In the genomic region with DNA sequence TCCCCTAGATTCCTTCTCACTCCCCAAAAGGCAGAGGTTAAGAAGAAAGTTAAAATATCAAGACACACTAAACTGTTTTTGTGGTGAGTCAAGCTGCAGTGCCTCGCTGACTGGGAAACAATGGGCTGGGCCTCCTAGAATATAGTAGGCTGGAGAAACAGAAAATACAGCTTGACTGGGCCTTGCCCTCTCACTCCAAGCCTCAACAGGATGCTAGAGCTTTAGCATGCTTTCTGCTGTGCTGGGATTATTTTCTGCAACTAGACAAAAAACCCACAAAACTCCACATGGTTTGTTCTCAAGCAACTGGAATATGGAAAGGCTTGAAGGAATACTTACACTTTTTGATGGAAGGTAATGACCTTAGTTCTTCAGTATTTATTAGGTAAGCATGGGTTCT, we compare ENCODE assay signal across 9 cellular contexts. TPM values are rescaled to one million over a fixed set of nuclear protein-coding genes. Genes with fewer than 3 reads are reported as not detected.
DNase-seq lines count a peak whose midpoint lies in the region; ATAC-seq and TF ChIP-seq lines count a peak whose summit lies in the region.
"Had no signal": no experiment of that assay in that cellular context is flagged by ENCODE, and none has a peak within 500 bp of the region (broad histone marks: within the 10 kb centered on the region; RNA-seq: fewer than 3 reads in every experiment).

No MANE protein-coding gene starts in this region.

- H3K79me2 ChIP-seq in mesendoderm (ENCODE audit: control insufficient read depth, insufficient read depth, low read length), result peaks cover 18% of the 10 kb centered on the region

- no peaks in the 10 kb centered on the region for H3K27me3 Mint-ChIP-seq in activated T-cell treated with anti-CD3 and anti-CD28 coated beads, Interleukin-2, amount 50 U/mL, for 24 hours
- H3K27me3 Mint-ChIP-seq in type B pancreatic cell, result no peaks in the 10 kb centered on the region

- H3K56ac ChIP-seq in mesendoderm (ENCODE audit: low read length), result no peak overlapping the region

- no peak for DNase-seq in activated T-cell treated with anti-CD3 and anti-CD28 coated beads, Interleukin-2, amount 50 U/mL, for 24 hours
- DNase-seq in activated T-cell treated with anti-CD3 and anti-CD28 coated beads, Interleukin-2, amount 50 U/mL, for 1 hour, result no peak
- peak; percentile 83 for DNase-seq in choroid plexus epithelial cell (ENCODE audit: low read depth)
- peak; percentile 68 for DNase-seq in mesendoderm
- DNase-seq in type B pancreatic cell (ENCODE audit: extremely low spot score, unreplicated experiment), result no peak
- DNase-seq in NOMO-1 (lab: John Stamatoyannopoulos, UW; ENCODE audit: unreplicated experiment in 2 of 2), result no peak
- no peak for DNase-seq in stimulated activated CD4-positive, alpha-beta T cell treated with anti-CD3 and anti-CD28 coated beads, Interleukin-2, amount 100 ng/mL, for 24 hours

- H3K4me2 ChIP-seq in mesendoderm (ENCODE audit: low read length), result no peak overlapping the region

- no peaks in the 10 kb centered on the region for H3K27me3 ChIP-seq in mesendoderm (ENCODE audit: insufficient read depth, low read length, poor library complexity)
- H3K27me3 ChIP-seq: BLaER1 had no signal

- H2BK120ac ChIP-seq in mesendoderm (ENCODE audit: low read depth, low read length), result no peak overlapping the region

- no peak overlapping the region for H2BK5ac ChIP-seq in mesendoderm (ENCODE audit: low read length)

- H3K4me3 ChIP-seq in choroid plexus epithelial cell (ENCODE audit: low read depth, low read length), result no peak overlapping the region
- H3K4me3 ChIP-seq in mesendoderm (ENCODE audit: low read length), result no peak overlapping the region
- H3K4me3 ChIP-seq: BLaER1 had no signal

- no peak overlapping the region for H3K18ac ChIP-seq in mesendoderm (ENCODE audit: low read length)

- H4K5ac ChIP-seq in mesendoderm (ENCODE audit: low read length), result no peak overlapping the region

- no peak overlapping the region for H3K27ac ChIP-seq in mesendoderm (ENCODE audit: low read depth, low read length)
- H3K27ac ChIP-seq: BLaER1 had no signal

- H2AK5ac ChIP-seq in mesendoderm (ENCODE audit: low read length), result no peak overlapping the region

- no peak overlapping the region for H3K9ac ChIP-seq in mesendoderm (ENCODE audit: low read length)
- H3K9ac ChIP-seq: BLaER1 had no signal

- no peaks in the 10 kb centered on the region for H3K4me1 ChIP-seq in mesendoderm (ENCODE audit: control insufficient read depth, low read depth, low read length)

- peaks cover 2% of the 10 kb centered on the region for H3K36me3 Mint-ChIP-seq in activated T-cell treated with anti-CD3 and anti-CD28 coated beads, Interleukin-2, amount 50 U/mL, for 24 hours (ENCODE audit: low read depth)
- peaks cover 12% of the 10 kb centered on the region for H3K36me3 Mint-ChIP-seq in type B pancreatic cell

- H3K4ac ChIP-seq in mesendoderm (ENCODE audit: low read depth, low read length), result no peak overlapping the region

- H4K8ac ChIP-seq in mesendoderm (ENCODE audit: low read depth, low read length), result no peak overlapping the region

- no peak overlapping the region for H3K4me3 Mint-ChIP-seq in activated T-cell treated with anti-CD3 and anti-CD28 coated beads, Interleukin-2, amount 50 U/mL, for 24 hours
- H3K4me3 Mint-ChIP-seq in type B pancreatic cell, result peak overlapping the region; percentile 68

- TF ChIP-seq CTCF in choroid plexus epithelial cell (conservative IDR thresholded peaks at IDR 0.05; ENCODE audit: low read depth, low read length), result no peak
- no peak for TF ChIP-seq CTCF in type B pancreatic cell (conservative IDR thresholded peaks at IDR 0.05)

- ATAC-seq in GM21529 (IDR thresholded peaks at IDR 0.05; ENCODE audit: unreplicated experiment), result no peak

- no CpG with 5 or more reads among the region's 1 CpG for WGBS in mesendoderm (ENCODE audit: extremely low coverage, insufficient coverage, low lambda C conversion rate)

- no peak overlapping the region for H2BK15ac ChIP-seq in mesendoderm (replicated peaks; ENCODE audit: low read depth)

- H3K36me3 ChIP-seq in mesendoderm (ENCODE audit: control insufficient read depth, insufficient read depth, low read length), result no peaks in the 10 kb centered on the region
- H3K36me3 ChIP-seq: BLaER1 had no signal

- H3K79me1 ChIP-seq in mesendoderm (ENCODE audit: low read length), result peaks cover 27% of the 10 kb centered on the region

- H3K4me1 Mint-ChIP-seq in activated T-cell treated with anti-CD3 and anti-CD28 coated beads, Interleukin-2, amount 50 U/mL, for 24 hours (ENCODE audit: low read depth), result peaks cover 70% of the 10 kb centered on the region
- H3K4me1 Mint-ChIP-seq in type B pancreatic cell (ENCODE audit: unreplicated experiment), result peaks cover 79% of the 10 kb centered on the region

- H3K9me3 Mint-ChIP-seq in activated T-cell treated with anti-CD3 and anti-CD28 coated beads, Interleukin-2, amount 50 U/mL, for 24 hours, result no peaks in the 10 kb centered on the region
- no peaks in the 10 kb centered on the region for H3K9me3 Mint-ChIP-seq in type B pancreatic cell

- H3K27ac Mint-ChIP-seq in activated T-cell treated with anti-CD3 and anti-CD28 coated beads, Interleukin-2, amount 50 U/mL, for 24 hours, result peak overlapping the region; percentile 58
- H3K27ac Mint-ChIP-seq in type B pancreatic cell, result peak overlapping the region; percentile 86

- no peak overlapping the region for H3K23ac ChIP-seq in mesendoderm (ENCODE audit: low read length)

RNA-seq across cellular contexts. Expression of gene FOXO3, which starts 27.9 kb away (rescaled TPM):
- polyA plus RNA-seq in mesendoderm (2013, experiment 1 of 2), result 14.4 TPM
- polyA plus RNA-seq in mesendoderm (2013, experiment 2 of 2), result 14.2 TPM
- 30.4 and 43.3 TPM in 2 replicates for total RNA-seq in type B pancreatic cell (ENCODE audit: low replicate concordance)

Comparison
In these comparisons a context has a peak if more than half of its experiments do, and no peak if none do; other contexts are left out.
1. DNase-seq: peak in choroid plexus epithelial cell (single experiment) and mesendoderm (single experiment); none in activated T-cell treated with anti-CD3 and anti-CD28 coated beads, Interleukin-2, amount 50 U/mL, for 24 hours (single experiment), activated T-cell treated with anti-CD3 and anti-CD28 coated beads, Interleukin-2, amount 50 U/mL, for 1 hour (single experiment), type B pancreatic cell (single experiment), NOMO-1 (0 of 2) and stimulated activated CD4-positive, alpha-beta T cell treated with anti-CD3 and anti-CD28 coated beads, Interleukin-2, amount 100 ng/mL, for 24 hours (0 of 2).